ENCODE assay signal across 8 cellular contexts in the genomic region with DNA sequence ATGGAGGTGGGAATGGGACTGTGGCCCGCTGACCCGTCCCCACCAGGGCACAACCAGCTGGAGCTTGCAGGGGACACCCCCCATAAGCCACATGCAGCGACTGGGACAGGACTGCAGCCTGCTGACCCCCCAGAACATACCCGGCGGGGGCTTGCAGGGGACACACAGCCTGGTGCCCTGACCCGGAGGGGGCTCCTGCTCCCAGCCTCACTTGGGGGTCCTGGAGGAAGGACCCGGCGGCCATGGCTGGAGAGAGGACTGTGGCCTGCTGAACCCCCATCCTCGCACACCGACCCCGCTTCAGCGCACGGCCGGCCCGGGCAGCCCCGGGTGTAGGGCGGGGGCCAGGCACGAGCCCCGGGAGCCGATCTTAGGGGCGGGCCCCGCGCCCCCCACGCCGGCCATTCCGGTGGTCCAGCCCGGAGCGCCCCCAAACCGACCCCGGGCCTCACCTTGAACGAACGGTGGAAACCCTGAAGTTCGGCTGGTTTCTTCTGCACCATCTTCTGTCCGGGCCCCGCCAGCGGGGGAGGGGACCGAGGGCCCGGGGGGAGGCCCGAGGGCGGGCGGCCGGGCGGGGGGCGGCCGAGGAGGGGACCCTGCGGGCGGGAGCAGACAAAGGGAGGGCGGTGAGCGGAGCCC. TPM values are rescaled to one million over a fixed set of nuclear protein-coding genes. Genes with fewer than 3 reads are reported as not detected.
A peak's percentile ranks its signal among the peaks of the same experiment; 100 is the strongest.
DNase-seq lines count a peak whose midpoint lies in the region; ATAC-seq and TF ChIP-seq lines count a peak whose summit lies in the region.

No MANE protein-coding gene starts in this region.

- CTCF ChIA-PET in naive thymus-derived CD4-positive, alpha-beta T cell (lab: Charles Lee) = no interaction called here

- peak overlapping the region; percentile 93 for H3K27ac ChIP-seq in BLaER1
- H3K27ac ChIP-seq in effector memory CD4-positive, alpha-beta T cell (ENCODE audit: insufficient read depth, low read length, poor library complexity, severe bottlenecking) = peak overlapping the region; percentile 87
- peak overlapping the region; percentile 87 for H3K27ac ChIP-seq in naive thymus-derived CD4-positive, alpha-beta T cell (ENCODE audit: low read depth, low read length)

- DNase-seq in NB4 (ENCODE audit: low read depth) (no peak), NCI-H82 treated with DMSO at 0.1 percent for 48 hours (lab: John Stamatoyannopoulos, UW; ENCODE audit: unreplicated experiment) (no peak), SHP77 treated with DMSO at 0.1 percent for 48 hours (lab: John Stamatoyannopoulos, UW) (no peak), ACHN (no peak)
- no peak for DNase-seq in effector memory CD4-positive, alpha-beta T cell
- peak in 1 of 9 donors; percentile 50 for DNase-seq in naive thymus-derived CD4-positive, alpha-beta T cell

- POLR2A ChIA-PET in naive thymus-derived CD4-positive, alpha-beta T cell (lab: Charles Lee) = interaction anchor here (0.6 to 2.6 kb wide), 10 partner anchors 8 to 1142 kb away, joined by 3 to 21 read pairs (median 5); no protein-coding TSS in a partner anchor

- H3K9me3 Mint-ChIP-seq in naive thymus-derived CD4-positive, alpha-beta T cell = no peaks in the 10 kb centered on the region

- peak overlapping the region; percentile 88 for H3K4me3 ChIP-seq in BLaER1
- peak overlapping the region; percentile 68 for H3K4me3 ChIP-seq in NB4 (ENCODE audit: low read depth, low read length)
- H3K4me3 ChIP-seq in effector memory CD4-positive, alpha-beta T cell (ENCODE audit: insufficient read depth, low read depth, low read length, poor library complexity, severe bottlenecking) = peak overlapping the region; percentile 94
- H3K4me3 ChIP-seq in naive thymus-derived CD4-positive, alpha-beta T cell (ENCODE audit: low read length) = peak overlapping the region; percentile 98

- in situ Hi-C loops in ACHN (cut with HindIII; ENCODE audit: low pct_ligation_motif_present, low pct_unique_long_range_greater_than_20kb, low sequenced_read_pairs) = no loop called here

- H3K9me3 ChIP-seq in BLaER1 = no peaks in the 10 kb centered on the region
- H3K9me3 ChIP-seq in effector memory CD4-positive, alpha-beta T cell (ENCODE audit: control insufficient read depth, low read length) = no peaks in the 10 kb centered on the region
- H3K9me3 ChIP-seq in naive thymus-derived CD4-positive, alpha-beta T cell (ENCODE audit: control insufficient read depth in 2 of 3, low read length in 3 of 3) = no peaks in the 10 kb centered on the region

- H4K20me1 ChIP-seq in BLaER1 = peaks cover 52% of the 10 kb centered on the region

- TF ChIP-seq POLR2A in NB4 (IDR thresholded peaks at IDR 0.05; ENCODE audit: extremely low read depth, insufficient read length) = no peak

- peaks cover 7 to 56% (median 26%) of the 10 kb centered on the region in 7 donors for H3K4me1 Mint-ChIP-seq in naive thymus-derived CD4-positive, alpha-beta T cell

- no peaks in the 10 kb centered on the region for H3K27me3 ChIP-seq in BLaER1
- no peaks in the 10 kb centered on the region for H3K27me3 ChIP-seq in effector memory CD4-positive, alpha-beta T cell (replicated peaks; ENCODE audit: control insufficient read depth, insufficient read depth, low read length, poor library complexity, severe bottlenecking)
- no peaks in the 10 kb centered on the region for H3K27me3 ChIP-seq in naive thymus-derived CD4-positive, alpha-beta T cell (ENCODE audit: control insufficient read depth in 2 of 2, insufficient read depth in 2 of 2, low read length in 2 of 2)

- H3K36me3 ChIP-seq in BLaER1 = peaks cover 41% of the 10 kb centered on the region
- H3K36me3 ChIP-seq in effector memory CD4-positive, alpha-beta T cell (ENCODE audit: control insufficient read depth, insufficient read depth, low read length) = peaks cover 38% of the 10 kb centered on the region
- H3K36me3 ChIP-seq in naive thymus-derived CD4-positive, alpha-beta T cell (ENCODE audit: control insufficient read depth in 2 of 3, insufficient read depth in 3 of 3, low read length in 3 of 3) = peaks cover 0 to 46% (median 15%) of the 10 kb centered on the region in 3 experiments

- intact Hi-C loops in naive thymus-derived CD4-positive, alpha-beta T cell (cut with micrococcal nuclease) = loop anchor here (1.0 to 5.0 kb wide), 7 partner anchors 18 to 188 kb away; a partner anchor contains a TSS

- peaks cover 0 to 4% (median 0%) of the 10 kb centered on the region in 5 donors for H3K36me3 Mint-ChIP-seq in naive thymus-derived CD4-positive, alpha-beta T cell

- TF ChIP-seq CTCF in NB4 (IDR thresholded peaks at IDR 0.05; ENCODE audit: low read depth, low read length) = no peak

- peak overlapping the region; percentile 96 for H3K9ac ChIP-seq in BLaER1

- H3K4me2 ChIP-seq in BLaER1 = peak overlapping the region; percentile 89

- H3K27me3 Mint-ChIP-seq in naive thymus-derived CD4-positive, alpha-beta T cell = no peaks in the 10 kb centered on the region

- H3K27ac Mint-ChIP-seq in naive thymus-derived CD4-positive, alpha-beta T cell = peak overlapping the region in 8 of 9 donors; percentile 17 to 89 (median 80)

- peak; percentile 4 for ATAC-seq in GM21526 (IDR thresholded peaks at IDR 0.05; ENCODE audit: low FRiP score, unreplicated experiment)
- ATAC-seq in naive thymus-derived CD4-positive, alpha-beta T cell = no peak

- peak overlapping the region; percentile 83 to 90 (median 86) for H3K4me3 Mint-ChIP-seq in naive thymus-derived CD4-positive, alpha-beta T cell

- H3K4me1 ChIP-seq in BLaER1 = peaks cover 86% of the 10 kb centered on the region
- peaks cover 60% of the 10 kb centered on the region for H3K4me1 ChIP-seq in effector memory CD4-positive, alpha-beta T cell (ENCODE audit: control insufficient read depth, insufficient read depth, low read length, poor library complexity, severe bottlenecking)
- peaks cover 41 to 52% of the 10 kb centered on the region in 2 donors for H3K4me1 ChIP-seq in naive thymus-derived CD4-positive, alpha-beta T cell (ENCODE audit: control insufficient read depth in 2 of 2, insufficient read depth in 2 of 2, low read length in 2 of 2)

RNA-seq across cellular contexts. Expression of a gene that starts 0.6 kb away (rescaled TPM):
- 100 to 1,000 TPM; 190 to 347 (median 238) TPM for total RNA-seq in naive thymus-derived CD4-positive, alpha-beta T cell
- polyA plus RNA-seq in naive thymus-derived CD4-positive, alpha-beta T cell = 10 to 100 TPM; 28.8 to 52.9 TPM

RNA-seq across cellular contexts. Expression of a gene that starts 35.0 kb away (rescaled TPM):
- total RNA-seq in naive thymus-derived CD4-positive, alpha-beta T cell = 10 to 100 TPM; 53.0 to 70.8 (median 67.5) TPM
- polyA plus RNA-seq in naive thymus-derived CD4-positive, alpha-beta T cell = 1 to 10 TPM; 5.2 to 6.5 TPM

RNA-seq across cellular contexts. Expression of a gene that starts 45.7 kb away (rescaled TPM):
- total RNA-seq in naive thymus-derived CD4-positive, alpha-beta T cell = 100 to 1,000 TPM in 4 of 5 experiments, 10 to 100 TPM in 1; 93.2 to 269 (median 117) TPM
- polyA plus RNA-seq in naive thymus-derived CD4-positive, alpha-beta T cell = 100 to 1,000 TPM in 1 of 2 donors, 10 to 100 TPM in 1; 49.5 to 114 TPM

RNA-seq across cellular contexts. Expression of a gene that starts 46.2 kb away (rescaled TPM):
- 10 to 100 TPM; 12.2 to 26.8 (median 15.7) TPM for total RNA-seq in naive thymus-derived CD4-positive, alpha-beta T cell
- 1 to 10 TPM in 1 of 2 donors, under 1 TPM in 1; 0.73 to 1.9 TPM for polyA plus RNA-seq in naive thymus-derived CD4-positive, alpha-beta T cell
